In genomic region chr10:63123963-63124362, GRCh38 we compare ENCODE assay signal across 27 cellular contexts.
"Had no signal": no experiment of that assay in that cellular context is flagged by ENCODE, and none has a peak within 500 bp of the region (broad histone marks: within the 10 kb centered on the region; RNA-seq: fewer than 3 reads in every experiment).

No MANE protein-coding gene starts in this region.

- H3K4me2 ChIP-seq: KMS-11, SK-N-SH had no signal

- FAIRE-seq: bronchial epithelial cell, TTC549 had no signal

- DNase-seq: activated CD4-positive, alpha-beta T cell treated with anti-CD3 and anti-CD28 coated beads, Interleukin-2, amount 10 ng/mL, durations not matched to agents 24 days and 14 days; activated CD4-positive, alpha-beta T cell treated with anti-CD3 and anti-CD28 coated beads, Interleukin-2, amount 50 U/mL, for 4 hours; activated CD8-positive, alpha-beta T cell treated with anti-CD3 and anti-CD28 coated beads for 36 hours; activated gamma-delta T cell treated with Interleukin-2 at 50 U/mL for 16 hours; activated naive CD4-positive, alpha-beta T cell treated with anti-CD3 and anti-CD28 coated beads for 36 hours; activated naive CD8-positive, alpha-beta T cell treated with anti-CD3 and anti-CD28 coated beads, Interleukin-2, amount 50 U/mL, for 24 hours; activated T-cell treated with anti-CD3 and anti-CD28 coated beads for 4 hours; activated T-cell treated with anti-CD3 and anti-CD28 coated beads, Interleukin-2, amount 50 U/mL, for 4 hours; amniotic stem cell; aorta; caudate nucleus; cerebellar nuclear complex; NCI-H1048; NCI-H1105 treated with DMSO at 0.1 percent for 48 hours; NCI-H1436; NCI-H1694; NCI-H1930; NCI-H345; NCI-H524 treated with DMSO at 0.1 percent for 48 hours; RPMI8226; SHP77 treated with DMSO at 0.1 percent for 48 hours; SK-N-SH had no signal

- H3K27me3 ChIP-seq: SJSA1 had no signal

- H3K9me3 ChIP-seq: SJSA1, SK-N-SH had no signal

- H3K9ac ChIP-seq: KMS-11, SK-N-SH had no signal

- H3K36me3 ChIP-seq: SJSA1 had no signal

- H3K27ac ChIP-seq: KMS-11, SJSA1 had no signal

- ATAC-seq: activated CD8-positive, alpha-beta T cell treated with anti-CD3 and anti-CD28 coated beads for 36 hours; activated naive CD8-positive, alpha-beta T cell treated with anti-CD3 and anti-CD28 coated beads, Interleukin-2, amount 50 U/mL, for 24 hours; activated T-cell treated with anti-CD3 and anti-CD28 coated beads, Interleukin-2, amount 50 U/mL, for 4 hours; Panc1 had no signal

- H3K4me3 ChIP-seq: SJSA1 had no signal
